In genomic region chr11:85647604-85648299, GRCh38 we compare ENCODE assay signal across 8 cellular contexts. TPM values are rescaled to one million over a fixed set of nuclear protein-coding genes. Genes with fewer than 3 reads are reported as not detected.
DNase-seq lines count a peak whose midpoint lies in the region; ATAC-seq and TF ChIP-seq lines count a peak whose summit lies in the region.

TSS of gene TMEM126A (plus strand) at chr11:85647967. CDS start at chr11:85650256, 2,289 bp downstream.

- BruUV-seq in A673 (replicated peaks; lab: Mats Ljungman, UMichigan), result no TSS peak

- H3K27ac ChIP-seq in A673 (ENCODE audit: low read depth, low read length, poor library complexity, severe bottlenecking), result peak within 1 kb of the TSS; percentile 81
- peak within 1 kb of the TSS; percentile 78 for H3K27ac ChIP-seq in VCaP

- H3K9ac ChIP-seq in iPS-15b (ENCODE audit: low read depth, low read length), result peak within 1 kb of the TSS; percentile 76

- CTCF ChIA-PET in A673 (lab: Charles Lee), result interaction anchor here (0.5 kb wide), 1 partner anchor 541 kb away, joined by 5 read pairs; no protein-coding TSS in a partner anchor

- TF ChIP-seq CTCF in A673 (conservative IDR thresholded peaks at IDR 0.05; ENCODE audit: low read depth, low read length) (no peak), VCaP (conservative IDR thresholded peaks at IDR 0.05) (no peak)

- H3K27me3 ChIP-seq in A673 (replicated peaks; ENCODE audit: insufficient read depth, low read depth, low read length, poor library complexity), result peaks cover 9% of the 10 kb centered on the region
- H3K27me3 ChIP-seq in iPS-15b (ENCODE audit: control insufficient read depth, insufficient read depth, low read length), result no peaks in the 10 kb centered on the region

- intact Hi-C loops in A673 (cut with micrococcal nuclease; ENCODE audit: unreplicated experiment), result no loop called here

- peak; percentile 93 for DNase-seq in A673 (ENCODE audit: low spot score)
- peak; percentile 89 for DNase-seq in NCI-H2196 (lab: John Stamatoyannopoulos, UW; ENCODE audit: unreplicated experiment)
- DNase-seq in T47D (ENCODE audit: low read depth in 1 of 2, low spot score in 1 of 2), result peak; percentile 80 to 96
- peak; percentile 49 for DNase-seq in skeletal muscle cell (ENCODE audit: low read depth)

- no peaks in the 10 kb centered on the region for H3K9me3 ChIP-seq in A673 (ENCODE audit: low read depth, low read length, poor library complexity, severe bottlenecking)
- H3K9me3 ChIP-seq in iPS-15b (ENCODE audit: control insufficient read depth, insufficient read depth, low read length), result no peaks in the 10 kb centered on the region

- no peaks in the 10 kb centered on the region for H3K36me3 ChIP-seq in A673 (ENCODE audit: insufficient read depth, low read length, poor library complexity, severe bottlenecking)
- no peaks in the 10 kb centered on the region for H3K36me3 ChIP-seq in iPS-15b (ENCODE audit: control insufficient read depth, insufficient read depth, low read length)

- POLR2A ChIA-PET in A673 (lab: Charles Lee; ENCODE audit: low non-redundant PET), result interaction anchor here (0.6 to 0.7 kb wide), 3 partner anchors 8 to 353 kb away, joined by 3 to 5 read pairs (median 4); no protein-coding TSS in a partner anchor

- in situ Hi-C loops in T47D (cut with HindIII; ENCODE audit: low pct_unique_long_range_greater_than_20kb, low sequenced_read_pairs), result no loop called here

- ATAC-seq in GM18873 (IDR thresholded peaks at IDR 0.05; ENCODE audit: low FRiP score, unreplicated experiment) (peak; percentile 99), HG03135 (IDR thresholded peaks at IDR 0.05; ENCODE audit: unreplicated experiment) (peak; percentile 99)

- H3K4me3 ChIP-seq in A673 (ENCODE audit: low read depth, low read length, poor library complexity, severe bottlenecking) (peak within 1 kb of the TSS; percentile 67), iPS-15b (ENCODE audit: low read depth, low read length) (peak within 1 kb of the TSS; percentile 68), skeletal muscle cell (ENCODE audit: low read depth, low read length) (peak within 1 kb of the TSS; percentile 80)

- peaks cover 15% of the 10 kb centered on the region for H3K4me1 ChIP-seq in A673 (ENCODE audit: insufficient read depth, low read length, poor library complexity, severe bottlenecking)
- H3K4me1 ChIP-seq in iPS-15b (ENCODE audit: control insufficient read depth, insufficient read depth, low read length), result no peaks in the 10 kb centered on the region

RNA-seq across cellular contexts. Expression of gene TMEM126A, which starts in this region (rescaled TPM):
- total RNA-seq in A673 (2021), result 53.8 and 66.0 TPM in 2 replicates

Comparison
In these comparisons a context has a peak if more than half of its experiments do, and no peak if none do; other contexts are left out.
1. Peak in every context shown above with its lines: DNase-seq, ATAC-seq, H3K4me3 ChIP-seq and H3K27ac ChIP-seq.